ENCODE assay signal across 23 cellular contexts in genomic region chr4:2270341-2271165, GRCh38. TPM values are rescaled to one million over a fixed set of nuclear protein-coding genes. Genes with fewer than 3 reads are reported as not detected.
DNase-seq lines count a peak whose midpoint lies in the region; ATAC-seq and TF ChIP-seq lines count a peak whose summit lies in the region.
"Had no signal": no experiment of that assay in that cellular context is flagged by ENCODE, and none has a peak within 500 bp of the region (broad histone marks: within the 10 kb centered on the region; RNA-seq: fewer than 3 reads in every experiment).

No MANE protein-coding gene starts in this region.

- peak overlapping the region; percentile 71 for H3K14ac ChIP-seq in neuronal stem cell (ENCODE audit: low read length)

- no peak overlapping the region for H4K8ac ChIP-seq in neuronal stem cell (ENCODE audit: low read depth, low read length)

- no peak overlapping the region for H3K9ac ChIP-seq in endodermal cell (ENCODE audit: extremely low read depth, low read length, poor library complexity, severe bottlenecking)
- peak overlapping the region; percentile 70 for H3K9ac ChIP-seq in neuronal stem cell (ENCODE audit: low read depth, low read length, poor library complexity)

- H3K27me3 Mint-ChIP-seq in stimulated activated naive CD8-positive, alpha-beta T cell treated with anti-CD3 and anti-CD28 coated beads, Interleukin-15, amount 100 ng/mL, for 72 hours = no peaks in the 10 kb centered on the region
- no peaks in the 10 kb centered on the region for H3K27me3 Mint-ChIP-seq in endodermal cell (ENCODE audit: insufficient read depth)
- H3K27me3 Mint-ChIP-seq: B cell had no signal

- H3K27ac ChIP-seq in endodermal cell (ENCODE audit: low read depth, low read length) = no peak overlapping the region
- no peak overlapping the region for H3K27ac ChIP-seq in neuronal stem cell (replicated peaks; ENCODE audit: low read length)
- peak overlapping the region; percentile 72 for H3K27ac ChIP-seq in temporal lobe (ENCODE audit: low read depth, low read length)
- no peak overlapping the region for H3K27ac ChIP-seq in upper lobe of right lung
- H3K27ac ChIP-seq: C4-2B, HL-60, PC-9 had no signal

- no peak for DNase-seq in stimulated activated naive CD8-positive, alpha-beta T cell treated with anti-CD3 and anti-CD28 coated beads, Interleukin-15, amount 100 ng/mL, for 72 hours
- no peak for DNase-seq in stimulated activated naive CD8-positive, alpha-beta T cell treated with anti-CD3 and anti-CD28 coated beads, Interleukin-15, Interleukin-2, amounts not matched to agents 100 U/mL and 50 U/mL, for 24 hours
- DNase-seq in endodermal cell = no peak
- no peak for DNase-seq in neuronal stem cell (ENCODE audit: low spot score)
- DNase-seq in DMS 273 (lab: John Stamatoyannopoulos, UW; ENCODE audit: unreplicated experiment) = no peak
- no peak for DNase-seq in DMS79 treated with DMSO at 0.1 percent for 48 hours (lab: John Stamatoyannopoulos, UW)
- DNase-seq in upper lobe of right lung = no peak
- DNase-seq: DMS153; Karpas-422; NCI-H1092 treated with DMSO at 0.1 percent for 48 hours; NCI-H1436 treated with DMSO at 0.1 percent for 48 hours; NCI-H1930; NCI-H2107; NCI-H524; NCI-H748 treated with DMSO at 0.1 percent for 48 hours; NK-92 treated with Interleukin-12 subunit alpha and Interleukin-12 subunit beta, amount 100 ng/mL, for 24 hours; PC-9; SHP77 had no signal

- peak overlapping the region; percentile 30 for H2BK120ac ChIP-seq in neuronal stem cell (ENCODE audit: low read depth, low read length)

- H2AFZ ChIP-seq in neuronal stem cell (ENCODE audit: low read length) = no peak overlapping the region
- H2AFZ ChIP-seq: PC-9 had no signal

- H3K23ac ChIP-seq in neuronal stem cell (ENCODE audit: low read depth, low read length, poor library complexity) = peak overlapping the region; percentile 80

- TF ChIP-seq CTCF in endodermal cell (conservative IDR thresholded peaks at IDR 0.05) = no peak
- no peak for TF ChIP-seq CTCF in upper lobe of right lung (IDR thresholded peaks at IDR 0.05)

- no peaks in the 10 kb centered on the region for H3K27me3 ChIP-seq in endodermal cell (ENCODE audit: control insufficient read depth, insufficient read depth, low read length, poor library complexity, severe bottlenecking)
- H3K27me3 ChIP-seq in neuronal stem cell (ENCODE audit: control insufficient read depth in 3 of 3, insufficient read depth in 3 of 3, low read depth in 1 of 3, low read length in 3 of 3) = peaks cover 0 to 60% (median 0%) of the 10 kb centered on the region in 3 experiments
- H3K27me3 ChIP-seq in upper lobe of right lung = no peaks in the 10 kb centered on the region

- H4K91ac ChIP-seq in neuronal stem cell (ENCODE audit: low read depth, low read length, poor library complexity) = no peak overlapping the region

- no peak overlapping the region for H3K4me2 ChIP-seq in neuronal stem cell (ENCODE audit: insufficient read depth, low read length, poor library complexity, severe bottlenecking)
- H3K4me2 ChIP-seq: PC-9 had no signal

- H3K27ac Mint-ChIP-seq in stimulated activated naive CD8-positive, alpha-beta T cell treated with anti-CD3 and anti-CD28 coated beads, Interleukin-15, amount 100 ng/mL, for 72 hours = no peak overlapping the region
- H3K27ac Mint-ChIP-seq in endodermal cell = peak overlapping the region; percentile 85
- H3K27ac Mint-ChIP-seq: B cell; CD8-positive, alpha-beta T cell had no signal

- H3K4me1 ChIP-seq in endodermal cell (ENCODE audit: control insufficient read depth, insufficient read depth, low read length) (peaks cover 11% of the 10 kb centered on the region), neuronal stem cell (ENCODE audit: control insufficient read depth in 2 of 2, insufficient read depth in 1 of 2, low read depth in 1 of 2, low read length in 2 of 2) (peaks cover 0 to 6% of the 10 kb centered on the region in 2 donors), upper lobe of right lung (peaks cover 13% of the 10 kb centered on the region)

- peaks cover 10% of the 10 kb centered on the region for H3K4me1 Mint-ChIP-seq in stimulated activated naive CD8-positive, alpha-beta T cell treated with anti-CD3 and anti-CD28 coated beads, Interleukin-15, amount 100 ng/mL, for 72 hours
- peaks cover 28% of the 10 kb centered on the region for H3K4me1 Mint-ChIP-seq in endodermal cell
- H3K4me1 Mint-ChIP-seq: B cell had no signal

- H3K9me3 Mint-ChIP-seq in stimulated activated naive CD8-positive, alpha-beta T cell treated with anti-CD3 and anti-CD28 coated beads, Interleukin-15, amount 100 ng/mL, for 72 hours = no peaks in the 10 kb centered on the region
- H3K9me3 Mint-ChIP-seq in endodermal cell = no peaks in the 10 kb centered on the region
- H3K9me3 Mint-ChIP-seq: CD8-positive, alpha-beta T cell had no signal

- H3K9me3 ChIP-seq in endodermal cell (ENCODE audit: control insufficient read depth, low read length) (no peaks in the 10 kb centered on the region), neuronal stem cell (replicated peaks in 1 of 2; ENCODE audit: control insufficient read depth in 2 of 2, insufficient read depth in 1 of 2, low read depth in 1 of 2, low read length in 2 of 2) (no peaks in the 10 kb centered on the region), upper lobe of right lung (no peaks in the 10 kb centered on the region)

- no peaks in the 10 kb centered on the region for H3K36me3 Mint-ChIP-seq in endodermal cell (ENCODE audit: low read depth)

- ATAC-seq in stimulated activated naive CD8-positive, alpha-beta T cell treated with anti-CD3 and anti-CD28 coated beads, Interleukin-15, amount 100 ng/mL, for 72 hours = peak; percentile 12
- no peak for ATAC-seq in stimulated activated naive CD8-positive, alpha-beta T cell treated with anti-CD3 and anti-CD28 coated beads, Interleukin-15, Interleukin-2, amounts not matched to agents 100 U/mL and 50 U/mL, for 24 hours
- ATAC-seq in upper lobe of right lung = no peak
- ATAC-seq: CD8-positive, alpha-beta T cell had no signal

- H3K4me3 ChIP-seq in endodermal cell (ENCODE audit: low read length) (no peak overlapping the region), neuronal stem cell (ENCODE audit: low read length in 2 of 2) (no peak overlapping the region), upper lobe of right lung (no peak overlapping the region)
- H3K4me3 ChIP-seq: PC-9 had no signal

- intact Hi-C loops in upper lobe of right lung (cut with DNase I) = no loop called here

- no peak overlapping the region for H2BK12ac ChIP-seq in neuronal stem cell (ENCODE audit: low read length)

- WGBS in endodermal cell (ENCODE audit: insufficient coverage in 1 of 2, insufficient read length in 1 of 2), 2 experiments = 90 to 91% methylated on average over 15 to 34 of the region's 34 CpGs
- WGBS in neuronal stem cell (ENCODE audit: extremely low coverage in 2 of 2, insufficient read length in 2 of 2, insufficient replicate concordance in 1 of 2), 2 donors = no CpG with 5 or more reads among the region's 34 CpGs

- H3K4me3 Mint-ChIP-seq in stimulated activated naive CD8-positive, alpha-beta T cell treated with anti-CD3 and anti-CD28 coated beads, Interleukin-15, amount 100 ng/mL, for 72 hours = no peak overlapping the region
- H3K4me3 Mint-ChIP-seq in endodermal cell = no peak overlapping the region
- H3K4me3 Mint-ChIP-seq: B cell; CD8-positive, alpha-beta T cell had no signal

- no peaks in the 10 kb centered on the region for H3K36me3 ChIP-seq in endodermal cell (ENCODE audit: control insufficient read depth, insufficient read depth, low read length)
- no peaks in the 10 kb centered on the region for H3K36me3 ChIP-seq in neuronal stem cell (replicated peaks in 1 of 2; ENCODE audit: control insufficient read depth in 2 of 2, insufficient read depth in 2 of 2, low read length in 2 of 2)
- H3K36me3 ChIP-seq in upper lobe of right lung = no peaks in the 10 kb centered on the region

- peak overlapping the region; percentile 77 for H2AK5ac ChIP-seq in neuronal stem cell (ENCODE audit: low read depth, low read length)

- no peak overlapping the region for H3K4ac ChIP-seq in neuronal stem cell (ENCODE audit: low read length)

- H2BK15ac ChIP-seq in neuronal stem cell (ENCODE audit: low read length) = peak overlapping the region; percentile 75

- peak overlapping the region; percentile 70 for H3K18ac ChIP-seq in neuronal stem cell (ENCODE audit: low read length)

- peak overlapping the region; percentile 75 for H2BK5ac ChIP-seq in neuronal stem cell (ENCODE audit: low read length)

- no peaks in the 10 kb centered on the region for H3K79me1 ChIP-seq in neuronal stem cell (ENCODE audit: low read depth, low read length)

RNA-seq across cellular contexts. Expression of gene MXD4, which starts 8.6 kb away (rescaled TPM):
- total RNA-seq in endodermal cell (10 to 100 TPM; 46.0 to 78.8 TPM), temporal lobe (17.0 TPM), upper lobe of right lung (72.7 TPM)
- polyA plus RNA-seq in endodermal cell (2013, experiment 1 of 2) = 44.5 TPM
- polyA plus RNA-seq in endodermal cell (2013, experiment 2 of 2) = 46.2 TPM
- 45.6 TPM for polyA plus RNA-seq in neuronal stem cell (2013, experiment 1 of 2)
- polyA plus RNA-seq in neuronal stem cell (2013, experiment 2 of 2) = 47.1 TPM

RNA-seq across cellular contexts. Expression of gene HAUS3, which starts 28.6 kb away (rescaled TPM):
- 10 to 100 TPM; 17.0 to 22.6 TPM for total RNA-seq in endodermal cell
- polyA plus RNA-seq in endodermal cell (2013, experiment 1 of 2) = 17.3 TPM
- polyA plus RNA-seq in endodermal cell (2013, experiment 2 of 2) = 17.0 TPM
- polyA plus RNA-seq in neuronal stem cell (2013, experiment 1 of 2) = 11.4 TPM
- polyA plus RNA-seq in neuronal stem cell (2013, experiment 2 of 2) = 12.2 TPM
- total RNA-seq in temporal lobe = 27.0 TPM
- 13.0 TPM for total RNA-seq in upper lobe of right lung

RNA-seq across cellular contexts. Expression of gene POLN, which starts 28.6 kb away (rescaled TPM):
- 1 to 10 TPM; 2.8 to 2.9 TPM for total RNA-seq in endodermal cell
- polyA plus RNA-seq in endodermal cell (2013, experiment 1 of 2) = 1.0 TPM
- 0.70 TPM for polyA plus RNA-seq in endodermal cell (2013, experiment 2 of 2)
- polyA plus RNA-seq in neuronal stem cell (2013, experiment 1 of 2) = 0.77 TPM
- polyA plus RNA-seq in neuronal stem cell (2013, experiment 2 of 2) = 0.54 TPM
- 5.2 TPM for total RNA-seq in temporal lobe
- 2.7 TPM for total RNA-seq in upper lobe of right lung
